Comparison of ENCODE assay signal across 9 cellular contexts in genomic region chr15:89002281-89002761, GRCh38.
A peak's percentile ranks its signal among the peaks of the same experiment; 100 is the strongest.
DNase-seq lines count a peak whose midpoint lies in the region; ATAC-seq and TF ChIP-seq lines count a peak whose summit lies in the region.
"Had no signal": no experiment of that assay in that cellular context is flagged by ENCODE, and none has a peak within 500 bp of the region (broad histone marks: within the 10 kb centered on the region; RNA-seq: fewer than 3 reads in every experiment).

No MANE protein-coding gene starts in this region.

- no peaks in the 10 kb centered on the region for H3K36me3 ChIP-seq in upper lobe of right lung

- H3K27ac ChIP-seq in upper lobe of right lung = no peak overlapping the region

- H3K9me3 ChIP-seq in upper lobe of right lung = no peaks in the 10 kb centered on the region

- peak overlapping the region in 1 of 2 donors; percentile 16 for H3K27ac Mint-ChIP-seq in stimulated activated naive CD8-positive, alpha-beta T cell treated with anti-CD3 and anti-CD28 coated beads, Interleukin-15, amount 100 ng/mL, for 72 hours

- peak; percentile 49 for ATAC-seq in stimulated activated naive CD8-positive, alpha-beta T cell treated with anti-CD3 and anti-CD28 coated beads, Interleukin-15, Interleukin-2, amounts not matched to agents 100 U/mL and 50 U/mL, for 24 hours
- ATAC-seq in stimulated activated naive CD8-positive, alpha-beta T cell treated with anti-CD3 and anti-CD28 coated beads, Interleukin-15, amount 100 ng/mL, for 72 hours = no peak
- ATAC-seq in HG03521 (IDR thresholded peaks at IDR 0.05; ENCODE audit: unreplicated experiment) (peak; percentile 73), upper lobe of right lung (peak; percentile 95)

- no peak for TF ChIP-seq POLR2A in erythroblast (IDR thresholded peaks at IDR 0.05; ENCODE audit: low read length)

- TF ChIP-seq CTCF in upper lobe of right lung (IDR thresholded peaks at IDR 0.05) = no peak

- peaks cover 15% of the 10 kb centered on the region for H3K4me1 Mint-ChIP-seq in stimulated activated naive CD8-positive, alpha-beta T cell treated with anti-CD3 and anti-CD28 coated beads, Interleukin-15, amount 100 ng/mL, for 72 hours

- H3K4me3 Mint-ChIP-seq in stimulated activated naive CD8-positive, alpha-beta T cell treated with anti-CD3 and anti-CD28 coated beads, Interleukin-15, amount 100 ng/mL, for 72 hours = no peak overlapping the region

- no peak for DNase-seq in stimulated activated naive CD8-positive, alpha-beta T cell treated with anti-CD3 and anti-CD28 coated beads, Interleukin-15, Interleukin-2, amounts not matched to agents 100 U/mL and 50 U/mL, for 24 hours
- no peak for DNase-seq in stimulated activated naive CD8-positive, alpha-beta T cell treated with anti-CD3 and anti-CD28 coated beads, Interleukin-15, amount 100 ng/mL, for 72 hours
- DNase-seq in erythroblast (lab: John Stamatoyannopoulos, UW) (peak; percentile 14 to 70), upper lobe of right lung (peak; percentile 72), T-helper 1 cell (no peak), SIG-M5 (lab: John Stamatoyannopoulos, UW) (no peak), putamen (ENCODE audit: low spot score) (no peak)
- DNase-seq: DND-41 had no signal

- H3K4me1 ChIP-seq in upper lobe of right lung = no peaks in the 10 kb centered on the region

- no peaks in the 10 kb centered on the region for H3K27me3 Mint-ChIP-seq in stimulated activated naive CD8-positive, alpha-beta T cell treated with anti-CD3 and anti-CD28 coated beads, Interleukin-15, amount 100 ng/mL, for 72 hours

- intact Hi-C loops in upper lobe of right lung (cut with DNase I) = no loop called here

- H3K27me3 ChIP-seq in upper lobe of right lung = no peaks in the 10 kb centered on the region

- no peak overlapping the region for H3K4me3 ChIP-seq in upper lobe of right lung

- no peaks in the 10 kb centered on the region for H3K9me3 Mint-ChIP-seq in stimulated activated naive CD8-positive, alpha-beta T cell treated with anti-CD3 and anti-CD28 coated beads, Interleukin-15, amount 100 ng/mL, for 72 hours

Comparison
In these comparisons a context has a peak if more than half of its experiments do, and no peak if none do; other contexts are left out.
1. DNase-seq: peak in erythroblast (2 of 2) and upper lobe of right lung (single experiment); none in stimulated activated naive CD8-positive, alpha-beta T cell treated with anti-CD3 and anti-CD28 coated beads, Interleukin-15, Interleukin-2, amounts not matched to agents 100 U/mL and 50 U/mL, for 24 hours (single experiment), stimulated activated naive CD8-positive, alpha-beta T cell treated with anti-CD3 and anti-CD28 coated beads, Interleukin-15, amount 100 ng/mL, for 72 hours (0 of 2), T-helper 1 cell (0 of 5), SIG-M5 (single experiment) and putamen (single experiment).